ENCODE assay signal across 1 cellular context in the genomic region with DNA sequence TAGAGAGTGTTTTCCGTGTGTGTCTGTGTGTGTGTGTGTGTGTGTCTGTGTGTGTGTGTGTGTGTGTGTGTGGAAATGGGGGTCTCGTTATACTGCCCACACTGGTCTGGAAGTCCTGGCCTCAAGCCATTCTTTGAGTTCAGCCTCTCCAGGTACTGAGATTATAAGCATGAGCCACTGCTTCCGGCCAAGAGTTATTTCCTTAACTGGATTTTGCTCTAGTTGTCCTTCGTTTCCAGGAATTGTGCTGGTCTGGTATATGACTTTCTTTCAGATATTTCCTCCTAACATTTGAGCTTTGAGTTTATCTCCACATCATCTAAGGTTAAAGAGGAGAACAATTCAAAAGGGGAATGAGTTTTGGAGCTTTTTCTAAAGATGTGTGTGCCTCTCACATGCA.
TF ChIP-seq lines count a peak whose summit lies in the region.

No MANE protein-coding gene starts in this region.

TF ChIP-seq in GM23338, 12 proteins besides CTCF, POLR2A, EP300 and RAD21 (continued from another document):
- no peak for TF ChIP-seq ETS1 (IDR thresholded peaks at IDR 0.05)
- TF ChIP-seq STAT1 (IDR thresholded peaks at IDR 0.05; ENCODE audit: unreplicated experiment): no peak
- TF ChIP-seq ZNF114 (CRISPR knock-in tag; IDR thresholded peaks at IDR 0.05): no peak
- TF ChIP-seq NANOG (IDR thresholded peaks at IDR 0.05; ENCODE audit: borderline replicate concordance): no peak
- TF ChIP-seq EZH2phosphoT487 (IDR thresholded peaks at IDR 0.05; ENCODE audit: unreplicated experiment): no peak
- no peak for TF ChIP-seq ZNF331 (CRISPR knock-in tag; IDR thresholded peaks at IDR 0.05; ENCODE audit: low read depth)
